Comparison of ENCODE assay signal across 2 cellular contexts in genomic region chr10:72981028-72981881, GRCh38.
TF ChIP-seq lines count a peak whose summit lies in the region.

No MANE protein-coding gene starts in this region.

TF ChIP-seq in H1, 55 proteins besides CTCF, POLR2A, EP300 and RAD21 (continued from another document):
- TF ChIP-seq EGR1 (IDR thresholded peaks at IDR 0.05; ENCODE audit: borderline replicate concordance, low read depth, low read length) (no peak), TEAD4 (IDR thresholded peaks at IDR 0.05; ENCODE audit: low read depth, low read length) (no peak), SUZ12 (IDR thresholded peaks at IDR 0.05; ENCODE audit: low read length) (no peak), HDAC6 (IDR thresholded peaks at IDR 0.05; ENCODE audit: low read depth, low read length) (no peak), YY1 (IDR thresholded peaks at IDR 0.05; ENCODE audit: low read depth, low read length) (no peak), GABPA (IDR thresholded peaks at IDR 0.05; ENCODE audit: borderline replicate concordance, insufficient read depth, low read length) (no peak), CBX8 (IDR thresholded peaks at IDR 0.05; ENCODE audit: borderline replicate concordance, low read depth, low read length) (no peak), SP4 (IDR thresholded peaks at IDR 0.05; ENCODE audit: low read length) (no peak), KDM1A (IDR thresholded peaks at IDR 0.05; ENCODE audit: borderline replicate concordance, low read length) (no peak), TCF12 (IDR thresholded peaks at IDR 0.05; ENCODE audit: low read depth, low read length) (no peak), EZH2 (IDR thresholded peaks at IDR 0.05; ENCODE audit: low read depth, low read length, severe bottlenecking) (no peak), FOSL1 (IDR thresholded peaks at IDR 0.05; ENCODE audit: insufficient read depth, low read depth, low read length) (no peak), JUN (IDR thresholded peaks at IDR 0.05; ENCODE audit: low read depth, low read length) (no peak), PHF8 (conservative IDR thresholded peaks at IDR 0.05; ENCODE audit: low read depth, low read length) (no peak)

TF ChIP-seq in SK-N-SH, 30 proteins besides CTCF, POLR2A, EP300 and RAD21:
- TF ChIP-seq PBX3 (IDR thresholded peaks at IDR 0.05): no peak
- TF ChIP-seq MAX (IDR thresholded peaks at IDR 0.05; ENCODE audit: low read depth): no peak
- TF ChIP-seq RXRA (IDR thresholded peaks at IDR 0.05; ENCODE audit: borderline replicate concordance, low read depth): no peak
- TF ChIP-seq GABPA (IDR thresholded peaks at IDR 0.05; ENCODE audit: low read depth): no peak
- no peak for TF ChIP-seq SMC3 (IDR thresholded peaks at IDR 0.05; ENCODE audit: low read depth, low read length)
- no peak for TF ChIP-seq RFX5 (IDR thresholded peaks at IDR 0.05; ENCODE audit: low read length)
- TF ChIP-seq SIN3A (IDR thresholded peaks at IDR 0.05; ENCODE audit: borderline replicate concordance, low read depth, low read length): no peak
- no peak for TF ChIP-seq REST (IDR thresholded peaks at IDR 0.05; ENCODE audit: low read depth, low read length)
- no peak for TF ChIP-seq EZH2phosphoT487 (IDR thresholded peaks at IDR 0.05; ENCODE audit: borderline replicate concordance, low read depth)
- TF ChIP-seq GATA2 (CRISPR knock-in tag; IDR thresholded peaks at IDR 0.05): no peak
- no peak for TF ChIP-seq CHD2 (IDR thresholded peaks at IDR 0.05; ENCODE audit: low read length, partially characterized antibody)
- TF ChIP-seq TEAD4 (IDR thresholded peaks at IDR 0.05; ENCODE audit: borderline replicate concordance, insufficient read depth): no peak
- TF ChIP-seq IRF3 (IDR thresholded peaks at IDR 0.05; ENCODE audit: low read depth, low read length): no peak
- TF ChIP-seq RCOR1 (IDR thresholded peaks at IDR 0.05; ENCODE audit: low read length): no peak
- no peak for TF ChIP-seq JUND (IDR thresholded peaks at IDR 0.05)
- no peak for TF ChIP-seq USF1 (IDR thresholded peaks at IDR 0.05; ENCODE audit: borderline replicate concordance, low read depth)
- TF ChIP-seq USF2 (IDR thresholded peaks at IDR 0.05; ENCODE audit: borderline replicate concordance, low read depth, low read length): no peak
- no peak for TF ChIP-seq ZBTB33 (IDR thresholded peaks at IDR 0.05; ENCODE audit: borderline replicate concordance, low read depth)
- no peak for TF ChIP-seq FOXM1 (IDR thresholded peaks at IDR 0.05; ENCODE audit: low read depth)
